ENCODE assay signal across 8 cellular contexts in genomic region chr2:97966545-97967215, GRCh38. TPM values are rescaled to one million over a fixed set of nuclear protein-coding genes. Genes with fewer than 3 reads are reported as not detected.
DNase-seq lines count a peak whose midpoint lies in the region; ATAC-seq and TF ChIP-seq lines count a peak whose summit lies in the region.

No MANE protein-coding gene starts in this region.

- TF ChIP-seq CTCF in OCI-LY1 (IDR thresholded peaks at IDR 0.05; ENCODE audit: low read length) = no peak
- TF ChIP-seq CTCF in osteoblast (IDR thresholded peaks at IDR 0.05; ENCODE audit: extremely low read depth, low read depth, low read length) = no peak

- ATAC-seq in GM18870 (IDR thresholded peaks at IDR 0.05; ENCODE audit: unreplicated experiment) (peak; percentile 56), HG02623 (IDR thresholded peaks at IDR 0.05; ENCODE audit: unreplicated experiment) (peak; percentile 67), GM19397 (IDR thresholded peaks at IDR 0.05; ENCODE audit: unreplicated experiment) (no peak)

- H3K9ac ChIP-seq in OCI-LY1 (ENCODE audit: low read length) = no peak overlapping the region

- H3K36me3 ChIP-seq in OCI-LY1 (ENCODE audit: insufficient read depth, low read length) (no peaks in the 10 kb centered on the region), osteoblast (ENCODE audit: insufficient read depth, low read length) (no peaks in the 10 kb centered on the region)

- no peaks in the 10 kb centered on the region for H3F3A ChIP-seq in OCI-LY1 (ENCODE audit: insufficient read depth, low read length)

- H3K27me3 ChIP-seq in OCI-LY1 (ENCODE audit: insufficient read depth, low read length) (no peaks in the 10 kb centered on the region), osteoblast (ENCODE audit: insufficient read depth, low read length) (no peaks in the 10 kb centered on the region)

- H4K20me1 ChIP-seq in OCI-LY1 (ENCODE audit: insufficient read depth, low read length) (peaks cover 2% of the 10 kb centered on the region; the same call in 1 of the 2 replicates), osteoblast (ENCODE audit: insufficient read depth, low read length) (peaks cover 54% of the 10 kb centered on the region)

- H3K9me3 ChIP-seq in OCI-LY1 (ENCODE audit: low read length) = peaks cover 9% of the 10 kb centered on the region; the same call in 1 of the 2 replicates
- no peaks in the 10 kb centered on the region for H3K9me3 ChIP-seq in osteoblast (ENCODE audit: low read depth, low read length)

- no peak overlapping the region for H3K4me2 ChIP-seq in OCI-LY1 (ENCODE audit: low read length)
- H3K4me2 ChIP-seq in osteoblast (ENCODE audit: insufficient read depth, low read length) = no peak overlapping the region

- H3K27ac ChIP-seq in OCI-LY1 (ENCODE audit: low read depth, low read length, poor library complexity, severe bottlenecking) = peak overlapping the region; percentile 9
- no peak overlapping the region for H3K27ac ChIP-seq in osteoblast (ENCODE audit: low read depth, low read length)

- H3K4me1 ChIP-seq in OCI-LY1 (ENCODE audit: insufficient read depth, low read length, severe bottlenecking) (peaks cover 30% of the 10 kb centered on the region), osteoblast (ENCODE audit: insufficient read depth, low read length) (peaks cover 13% of the 10 kb centered on the region)

- H3K79me2 ChIP-seq in OCI-LY1 (ENCODE audit: insufficient read depth, low read length) = peaks cover 31% of the 10 kb centered on the region
- peaks cover 95% of the 10 kb centered on the region for H3K79me2 ChIP-seq in osteoblast (ENCODE audit: insufficient read depth, low read length)

- H2AFZ ChIP-seq in OCI-LY1 (ENCODE audit: low read length) (no peak overlapping the region), osteoblast (ENCODE audit: low read length) (no peak overlapping the region)

- DNase-seq in osteoblast (ENCODE audit: insufficient read length, low spot score, missing footprints) (peak; percentile 58), EL (no peak), mesenteric fat pad (ENCODE audit: low spot score) (no peak), NCI-H1417 treated with DMSO at 0.1 percent for 48 hours (lab: John Stamatoyannopoulos, UW) (no peak)

- H3K9me2 ChIP-seq in OCI-LY1 (ENCODE audit: low read depth, low read length) = no peaks in the 10 kb centered on the region

- no peak overlapping the region for H3K4me3 ChIP-seq in OCI-LY1 (ENCODE audit: low read depth, low read length, poor library complexity, severe bottlenecking)
- H3K4me3 ChIP-seq in osteoblast (ENCODE audit: insufficient read depth, low read length) = no peak overlapping the region

RNA-seq across cellular contexts. Expression of gene TMEM131, which starts 29.1 kb away (rescaled TPM):
- total RNA-seq in osteoblast = 30.0 and 41.8 TPM in 2 replicates
- 34.8 TPM for total RNA-seq in mesenteric fat pad
